1 cellular context compared by ENCODE assay signal in the genomic region with DNA sequence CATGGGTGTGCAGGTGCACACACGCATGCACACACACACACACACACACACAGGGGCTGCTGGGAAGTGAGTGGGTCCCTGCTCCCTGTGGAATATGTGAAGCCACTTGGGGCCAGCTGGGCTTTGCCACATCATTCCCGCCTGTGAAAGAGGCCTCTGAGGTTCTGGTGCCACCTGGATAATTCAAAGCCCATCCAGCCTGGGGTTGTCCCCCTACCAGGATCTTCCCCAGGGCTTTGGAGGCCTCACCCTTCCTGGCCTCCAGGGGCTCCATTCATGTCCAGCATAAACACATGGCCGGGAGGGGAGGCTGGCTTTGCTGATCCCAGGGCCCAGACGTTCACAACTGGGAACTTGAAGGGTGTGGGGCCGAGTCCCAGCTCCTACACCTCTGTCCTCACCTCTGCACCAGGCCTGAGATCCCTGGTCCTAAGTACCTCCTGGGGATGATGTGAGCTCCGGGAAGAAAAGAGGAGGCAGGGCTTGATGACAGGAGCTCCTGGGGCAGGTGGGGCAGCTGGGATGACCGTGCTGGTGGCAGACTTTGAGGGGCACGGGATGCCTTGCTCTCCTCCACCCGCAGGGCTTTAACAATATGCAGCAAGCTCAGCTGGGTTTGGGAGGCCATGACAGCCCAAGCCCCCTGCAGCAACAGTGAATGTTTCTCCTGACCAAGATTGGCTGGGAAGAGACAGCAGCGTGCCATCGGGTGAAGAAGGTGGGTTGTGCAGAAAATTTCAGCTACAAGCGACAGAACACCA.
TF ChIP-seq lines count a peak whose summit lies in the region.

No MANE protein-coding gene starts in this region.

TF ChIP-seq in IMR-90, 13 proteins besides CTCF, POLR2A, EP300 and RAD21 (continued from another document):
- TF ChIP-seq ELK1 (IDR thresholded peaks at IDR 0.05; ENCODE audit: borderline replicate concordance, low read depth, low read length): no peak
- no peak for TF ChIP-seq NFE2L2 (IDR thresholded peaks at IDR 0.05; ENCODE audit: low read depth, low read length)
- TF ChIP-seq, protein P1, sequence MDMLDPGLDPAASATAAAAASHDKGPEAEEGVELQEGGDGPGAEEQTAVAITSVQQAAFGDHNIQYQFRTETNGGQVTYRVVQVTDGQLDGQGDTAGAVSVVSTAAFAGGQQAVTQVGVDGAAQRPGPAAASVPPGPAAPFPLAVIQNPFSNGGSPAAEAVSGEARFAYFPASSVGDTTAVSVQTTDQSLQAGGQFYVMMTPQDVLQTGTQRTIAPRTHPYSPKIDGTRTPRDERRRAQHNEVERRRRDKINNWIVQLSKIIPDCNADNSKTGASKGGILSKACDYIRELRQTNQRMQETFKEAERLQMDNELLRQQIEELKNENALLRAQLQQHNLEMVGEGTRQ (IDR thresholded peaks at IDR 0.05; ENCODE audit: low read depth, low read length): no peak
- TF ChIP-seq RCOR1 (IDR thresholded peaks at IDR 0.05; ENCODE audit: insufficient replicate concordance, low read length): no peak
- no peak for TF ChIP-seq RFX5 (IDR thresholded peaks at IDR 0.05; ENCODE audit: low read depth, low read length)
- no peak for TF ChIP-seq MAFK (IDR thresholded peaks at IDR 0.05; ENCODE audit: low read depth, low read length)
- TF ChIP-seq MXI1 (IDR thresholded peaks at IDR 0.05; ENCODE audit: borderline replicate concordance, low read depth, low read length): no peak
- no peak for TF ChIP-seq SMC3 (IDR thresholded peaks at IDR 0.05; ENCODE audit: low read depth, low read length)
